In genomic region chr19:50330365-50331078, GRCh38 we compare ENCODE assay signal across 9 cellular contexts. TPM values are rescaled to one million over a fixed set of nuclear protein-coding genes. Genes with fewer than 3 reads are reported as not detected.
A peak's percentile ranks its signal among the peaks of the same experiment; 100 is the strongest.
DNase-seq lines count a peak whose midpoint lies in the region; ATAC-seq lines count a peak whose summit lies in the region.
"Had no signal": no experiment of that assay in that cellular context is flagged by ENCODE, and none has a peak within 500 bp of the region (broad histone marks: within the 10 kb centered on the region; RNA-seq: fewer than 3 reads in every experiment).

No MANE protein-coding gene starts in this region.

- peaks cover 34% of the 10 kb centered on the region for H3K27me3 ChIP-seq in mononuclear cell (ENCODE audit: insufficient read depth, low read length)

- peaks cover 84% of the 10 kb centered on the region for H3K4me1 ChIP-seq in mononuclear cell (ENCODE audit: insufficient read depth, low read length)

- H3K9me3 ChIP-seq in mononuclear cell (ENCODE audit: low read depth, low read length), result no peaks in the 10 kb centered on the region

- peak overlapping the region; percentile 25 for H3K4me3 ChIP-seq in mononuclear cell (ENCODE audit: low read length)

- ATAC-seq in HG02678 (IDR thresholded peaks at IDR 0.05; ENCODE audit: unreplicated experiment), result peak; percentile 34

- DNase-seq in DMS 273 treated with DMSO at 0.1 percent for 48 hours (lab: John Stamatoyannopoulos, UW) (peak; percentile 16), NCI-H2227 (lab: John Stamatoyannopoulos, UW; ENCODE audit: unreplicated experiment) (peak; percentile 89), GM19240 (ENCODE audit: insufficient read length, low spot score) (no peak)
- DNase-seq in activated CD4-positive, alpha-beta T cell treated with anti-CD3 and anti-CD28 coated beads, Interleukin-2, amount 50 U/mL, for 24 hours (ENCODE audit: low read depth in 1 of 2, low spot score in 1 of 2), result peak; percentile 58 to 67
- peak; percentile 62 for DNase-seq in effector CD4-positive, alpha-beta T cell
- DNase-seq in stimulated activated CD8-positive, alpha-beta memory T cell treated with anti-CD3 and anti-CD28 coated beads, Interleukin-15, amount 100 ng/mL, for 24 hours (ENCODE audit: low read depth), result peak; percentile 64

RNA-seq across cellular contexts. Expression of gene KCNC3, which starts 1.3 kb away (rescaled TPM):
- 2.1 TPM for total RNA-seq in mononuclear cell
- total RNA-seq: HT1080 had no signal

RNA-seq across cellular contexts. Expression of gene NAPSA, which starts 34.9 kb away (rescaled TPM):
- total RNA-seq in mononuclear cell, result not detected
- total RNA-seq: HT1080 had no signal

RNA-seq across cellular contexts. Expression of gene NR1H2, which starts 45.7 kb away (rescaled TPM):
- total RNA-seq in mononuclear cell, result 125 TPM

RNA-seq across cellular contexts. Expression of gene POLD1, which starts 53.6 kb away (rescaled TPM):
- total RNA-seq in mononuclear cell, result 7.7 TPM
